In genomic region chr15:78642341-78642740, GRCh38 we compare ENCODE assay signal across 24 cellular contexts. TPM values are rescaled to one million over a fixed set of nuclear protein-coding genes. Genes with fewer than 3 reads are reported as not detected.
A peak's percentile ranks its signal among the peaks of the same experiment; 100 is the strongest.
DNase-seq lines count a peak whose midpoint lies in the region; ATAC-seq and TF ChIP-seq lines count a peak whose summit lies in the region.
"Had no signal": no experiment of that assay in that cellular context is flagged by ENCODE, and none has a peak within 500 bp of the region (broad histone marks: within the 10 kb centered on the region; RNA-seq: fewer than 3 reads in every experiment).

No MANE protein-coding gene starts in this region.

- no peaks in the 10 kb centered on the region; the same call in 2 of the 3 replicates for H3K9me3 Mint-ChIP-seq in GM23338
- peaks cover 4% of the 10 kb centered on the region for H3K9me3 Mint-ChIP-seq in mesothelial cell of epicardium
- H3K9me3 Mint-ChIP-seq in CD14-positive monocyte = peaks cover 0 to 5% (median 0%) of the 10 kb centered on the region in 7 donors
- H3K9me3 Mint-ChIP-seq: HFFc6 had no signal

- H3K4me3 ChIP-seq in GM23338 = peak overlapping the region; percentile 88
- H3K4me3 ChIP-seq: BLaER1, MG63 had no signal

- no peak for ATAC-seq in GM23338

- H3K4me3 Mint-ChIP-seq in GM23338 (peak overlapping the region; percentile 83; the same call in 2 of the 3 replicates), mesothelial cell of epicardium (peak overlapping the region; percentile 72), CD14-positive monocyte (peak overlapping the region in 1 of 2 donors; percentile 13)
- H3K4me3 Mint-ChIP-seq: HFFc6 had no signal

- no peak overlapping the region for H3K27ac Mint-ChIP-seq in GM23338
- H3K27ac Mint-ChIP-seq in mesothelial cell of epicardium = no peak overlapping the region
- no peak overlapping the region for H3K27ac Mint-ChIP-seq in CD14-positive monocyte
- H3K27ac Mint-ChIP-seq: HFFc6 had no signal

- H3K36me3 ChIP-seq in GM23338 (ENCODE audit: insufficient read depth) = no peaks in the 10 kb centered on the region
- H3K36me3 ChIP-seq: BLaER1, MG63 had no signal

- H3K27ac ChIP-seq in GM23338 (ENCODE audit: low read depth) = no peak overlapping the region
- H3K27ac ChIP-seq: 22Rv1, BLaER1 had no signal

- H3K4me1 ChIP-seq in GM23338 (ENCODE audit: insufficient read depth) = peaks cover 12% of the 10 kb centered on the region

- no peaks in the 10 kb centered on the region for H3K9me2 ChIP-seq in GM23338 (ENCODE audit: insufficient read depth)

- H3K27me3 ChIP-seq in GM23338 (ENCODE audit: insufficient read depth) = peaks cover 9% of the 10 kb centered on the region
- H3K27me3 ChIP-seq: BLaER1, MG63 had no signal

- peaks cover 12% of the 10 kb centered on the region for H3K27me3 Mint-ChIP-seq in GM23338 (ENCODE audit: insufficient read depth, low read depth, poor library complexity)
- H3K27me3 Mint-ChIP-seq in mesothelial cell of epicardium (ENCODE audit: low read depth) = no peaks in the 10 kb centered on the region
- H3K27me3 Mint-ChIP-seq in CD14-positive monocyte (ENCODE audit: low read depth in 3 of 3) = peaks cover 16 to 25% (median 19%) of the 10 kb centered on the region in 3 donors

- TF ChIP-seq CTCF in GM23338 (conservative IDR thresholded peaks at IDR 0.05; ENCODE audit: low read depth in 2 of 2) = no peak
- no peak for TF ChIP-seq CTCF in mesothelial cell of epicardium (IDR thresholded peaks at IDR 0.05; ENCODE audit: unreplicated experiment)
- TF ChIP-seq CTCF in CD14-positive monocyte (IDR thresholded peaks at IDR 0.05) = no peak

- H3K4me1 Mint-ChIP-seq in GM23338 (peaks cover 13% of the 10 kb centered on the region), mesothelial cell of epicardium (peaks cover 21% of the 10 kb centered on the region), CD14-positive monocyte (peaks cover 14% of the 10 kb centered on the region)

- H3K79me2 ChIP-seq in GM23338 (replicated peaks; ENCODE audit: insufficient read depth) = no peaks in the 10 kb centered on the region

- DNase-seq in DMS 273 (lab: John Stamatoyannopoulos, UW; ENCODE audit: unreplicated experiment) (peak; percentile 17), DMS 273 treated with DMSO at 0.1 percent for 48 hours (lab: John Stamatoyannopoulos, UW) (no peak), GM23338 (ENCODE audit: low spot score) (no peak), NCI-H69 (lab: John Stamatoyannopoulos, UW) (peak; percentile 10), mesothelial cell of epicardium (ENCODE audit: low spot score in 2 of 2, unreplicated experiment in 2 of 2) (no peak), CD14-positive monocyte (ENCODE audit: low spot score) (no peak), NCI-H526 (lab: John Stamatoyannopoulos, UW) (no peak), CD1c-positive myeloid dendritic cell (ENCODE audit: extremely low spot score) (no peak)
- DNase-seq: GF-D8; GOT3; HFFc6; IMR-90; Karpas-422; MG63; NCI-H1105 treated with DMSO at 0.1 percent for 48 hours; NCI-H187 treated with DMSO at 0.1 percent for 48 hours; NCI-H524 treated with DMSO at 0.1 percent for 48 hours; NK-92 treated with Interleukin-12 subunit alpha and Interleukin-12 subunit beta, amount 100 ng/mL, for 24 hours; SHP77 treated with DMSO at 0.1 percent for 48 hours had no signal

- intact Hi-C loops in CD14-positive monocyte (cut with micrococcal nuclease) = no loop called here

- H3F3A ChIP-seq in GM23338 (replicated peaks; ENCODE audit: low read depth) = peaks cover 7% of the 10 kb centered on the region; the same call in 1 of the 2 replicates

- H3K36me3 Mint-ChIP-seq in GM23338 (ENCODE audit: low read depth) (no peaks in the 10 kb centered on the region; the same call in 2 of the 3 replicates), mesothelial cell of epicardium (no peaks in the 10 kb centered on the region), CD14-positive monocyte (no peaks in the 10 kb centered on the region)

- H3K4me2 ChIP-seq in GM23338 = peak overlapping the region; percentile 91

- H4K20me1 ChIP-seq in GM23338 (replicated peaks; ENCODE audit: insufficient read depth) = no peaks in the 10 kb centered on the region
- H4K20me1 ChIP-seq: BLaER1 had no signal

- no peak overlapping the region for H2AFZ ChIP-seq in GM23338

TF ChIP-seq in GM23338, 12 proteins besides CTCF, POLR2A, EP300 and RAD21 (continues in another document):
- no peak for TF ChIP-seq CREB1 (CRISPR knock-in tag; IDR thresholded peaks at IDR 0.05; ENCODE audit: low read depth)
- TF ChIP-seq NANOG (IDR thresholded peaks at IDR 0.05; ENCODE audit: borderline replicate concordance) = no peak
- no peak for TF ChIP-seq ZNF114 (CRISPR knock-in tag; IDR thresholded peaks at IDR 0.05)
- TF ChIP-seq JUNB (IDR thresholded peaks at IDR 0.05; ENCODE audit: unreplicated experiment) = no peak
- TF ChIP-seq STAT1 (IDR thresholded peaks at IDR 0.05; ENCODE audit: unreplicated experiment) = no peak
- TF ChIP-seq EZH2 (IDR thresholded peaks at IDR 0.05; ENCODE audit: low read depth, unreplicated experiment) = no peak
- TF ChIP-seq ETS1 (IDR thresholded peaks at IDR 0.05) = no peak
- no peak for TF ChIP-seq POLR2AphosphoS5 (IDR thresholded peaks at IDR 0.05; ENCODE audit: low read depth)
- no peak for TF ChIP-seq ZNF331 (CRISPR knock-in tag; IDR thresholded peaks at IDR 0.05; ENCODE audit: low read depth)
- no peak for TF ChIP-seq EZH2phosphoT487 (IDR thresholded peaks at IDR 0.05; ENCODE audit: unreplicated experiment)

RNA-seq across cellular contexts. Expression of gene CHRNB4, which starts 1.3 kb away (rescaled TPM):
- 1.0 and 1.6 TPM in 2 replicates for total RNA-seq in GM23338 (2014; rRNA removed; shearing (Covaris generic))
- polyA plus RNA-seq in GM23338 (2016; fragmentation: Nextera tagmentation; extraction: Ambion mirVana) = 0.71 and 1.4 TPM in 2 replicates
- total RNA-seq in mesothelial cell of epicardium = 2.2 to 3.2 TPM (median 2.8 TPM) in 3 replicates
- polyA plus RNA-seq in CD14-positive monocyte = not detected
- total RNA-seq: HFFc6, HT-29, IMR-90, OCI-LY7, RPMI7951 had no signal
- polyA plus RNA-seq: IMR-90 had no signal

RNA-seq across cellular contexts. Expression of gene CHRNA3, which starts 21.5 kb away (rescaled TPM):
- 1.3 and 2.9 TPM in 2 replicates for total RNA-seq in GM23338 (2014; rRNA removed; shearing (Covaris generic))
- 2.3 and 3.5 TPM in 2 replicates for polyA plus RNA-seq in GM23338 (2016; fragmentation: Nextera tagmentation; extraction: Ambion mirVana)
- 1.9 to 4.0 TPM (median 2.4 TPM) in 3 replicates for total RNA-seq in mesothelial cell of epicardium
- not detected for polyA plus RNA-seq in CD14-positive monocyte
- total RNA-seq: HFFc6, HT-29, IMR-90, OCI-LY7, RPMI7951 had no signal
- polyA plus RNA-seq: IMR-90 had no signal

Comparison
In these comparisons a context has a peak if more than half of its experiments do, and no peak if none do; other contexts are left out.
1. DNase-seq: peak in DMS 273 (single experiment) and NCI-H69 (single experiment); none in DMS 273 treated with DMSO at 0.1 percent for 48 hours (single experiment), GM23338 (single experiment), mesothelial cell of epicardium (0 of 2), CD14-positive monocyte (single experiment), NCI-H526 (0 of 2) and CD1c-positive myeloid dendritic cell (single experiment).